29 cellular contexts compared by ENCODE assay signal in genomic region chr7:112430649-112431048, GRCh38.
"Had no signal": no experiment of that assay in that cellular context is flagged by ENCODE, and none has a peak within 500 bp of the region (broad histone marks: within the 10 kb centered on the region; RNA-seq: fewer than 3 reads in every experiment).

No MANE protein-coding gene starts in this region.

- H3K27ac Mint-ChIP-seq: naive thymus-derived CD4-positive, alpha-beta T cell; natural killer cell; nephron; neural progenitor cell; progenitor cell of endocrine pancreas; stimulated activated effector memory CD8-positive, alpha-beta T cell treated with anti-CD3 and anti-CD28 coated beads, Interleukin-12 subunit alpha, Interleukin-12 subunit beta, amount 100 ng/mL, for 72 hours; stimulated activated naive B cell treated with anti-CD40 and anti-IgM and Interleukin-4, amounts not matched to agents 10 μg/mL and 1 μg/mL and 100 μg/mL, for 72 hours; stimulated activated naive CD8-positive, alpha-beta T cell treated with anti-CD3 and anti-CD28 coated beads, Interleukin-15, Interleukin-2, amounts not matched to agents 100 ng/mL and 50 ng/mL, for 24 hours; type B pancreatic cell had no signal

- H3K27ac ChIP-seq: neural progenitor cell, ovary, parathyroid adenoma, psoas muscle, right lobe of liver, sigmoid colon, stomach, thoracic aorta, thyroid gland, tibial nerve, upper lobe of right lung, uterus had no signal

- H3K4me3 Mint-ChIP-seq: naive thymus-derived CD4-positive, alpha-beta T cell; natural killer cell; nephron; neural progenitor cell; stimulated activated effector memory CD8-positive, alpha-beta T cell treated with anti-CD3 and anti-CD28 coated beads, Interleukin-12 subunit alpha, Interleukin-12 subunit beta, amount 100 ng/mL, for 72 hours; stimulated activated naive B cell treated with anti-CD40 and anti-IgM and Interleukin-4, amounts not matched to agents 10 μg/mL and 1 μg/mL and 100 μg/mL, for 72 hours; stimulated activated naive CD8-positive, alpha-beta T cell treated with anti-CD3 and anti-CD28 coated beads, Interleukin-15, Interleukin-2, amounts not matched to agents 100 ng/mL and 50 ng/mL, for 24 hours; type B pancreatic cell had no signal

- H3K9ac ChIP-seq: neural progenitor cell, parathyroid adenoma had no signal

- H3K27me3 Mint-ChIP-seq: progenitor cell of endocrine pancreas; stimulated activated naive B cell treated with anti-CD40 and anti-IgM and Interleukin-4, amounts not matched to agents 10 μg/mL and 1 μg/mL and 100 μg/mL, for 72 hours; stimulated activated naive CD8-positive, alpha-beta T cell treated with anti-CD3 and anti-CD28 coated beads, Interleukin-15, Interleukin-2, amounts not matched to agents 100 ng/mL and 50 ng/mL, for 24 hours had no signal

- H2AFZ ChIP-seq: neural progenitor cell, parathyroid adenoma had no signal

- H3K36me3 Mint-ChIP-seq: natural killer cell; neural progenitor cell; stimulated activated effector memory CD8-positive, alpha-beta T cell treated with anti-CD3 and anti-CD28 coated beads, Interleukin-12 subunit alpha, Interleukin-12 subunit beta, amount 100 ng/mL, for 72 hours; type B pancreatic cell had no signal

- H3K4me3 ChIP-seq: neural progenitor cell, ovary, psoas muscle, right lobe of liver, sigmoid colon, stomach, thoracic aorta, thyroid gland, tibial nerve, upper lobe of right lung, uterus had no signal

- H3K4me1 ChIP-seq: neural progenitor cell, parathyroid adenoma, psoas muscle, right lobe of liver, stomach, thyroid gland, tibial nerve, upper lobe of right lung, uterus had no signal

- H3K4me2 ChIP-seq: neural progenitor cell had no signal

- H3K4me1 Mint-ChIP-seq: naive thymus-derived CD4-positive, alpha-beta T cell; natural killer cell; nephron; stimulated activated effector memory CD8-positive, alpha-beta T cell treated with anti-CD3 and anti-CD28 coated beads, Interleukin-12 subunit alpha, Interleukin-12 subunit beta, amount 100 ng/mL, for 72 hours had no signal

- H3K9me3 Mint-ChIP-seq: naive thymus-derived CD4-positive, alpha-beta T cell; natural killer cell; nephron; stimulated activated effector memory CD8-positive, alpha-beta T cell treated with anti-CD3 and anti-CD28 coated beads, Interleukin-12 subunit alpha, Interleukin-12 subunit beta, amount 100 ng/mL, for 72 hours; stimulated activated naive B cell treated with anti-CD40 and anti-IgM and Interleukin-4, amounts not matched to agents 10 μg/mL and 1 μg/mL and 100 μg/mL, for 72 hours; stimulated activated naive CD8-positive, alpha-beta T cell treated with anti-CD3 and anti-CD28 coated beads, Interleukin-15, Interleukin-2, amounts not matched to agents 100 ng/mL and 50 ng/mL, for 24 hours had no signal

- H3K36me3 ChIP-seq: neural progenitor cell, ovary, right lobe of liver, sigmoid colon, stomach, thoracic aorta, thyroid gland, upper lobe of right lung, uterus had no signal

- ATAC-seq: naive thymus-derived CD4-positive, alpha-beta T cell; natural killer cell; psoas muscle; right cardiac atrium; right lobe of liver; stimulated activated effector memory CD8-positive, alpha-beta T cell treated with anti-CD3 and anti-CD28 coated beads, Interleukin-12 subunit alpha, Interleukin-12 subunit beta, amount 100 ng/mL, for 72 hours; stimulated activated naive B cell treated with anti-CD40 and anti-IgM and Interleukin-4, amounts not matched to agents 10 μg/mL and 1 μg/mL and 100 μg/mL, for 72 hours; upper lobe of right lung had no signal

- H3K9me3 ChIP-seq: ovary, psoas muscle, right lobe of liver, sigmoid colon, stomach, thoracic aorta, thyroid gland, tibial nerve, upper lobe of right lung, uterus had no signal

- FAIRE-seq: small intestine had no signal

- H3K79me2 ChIP-seq: parathyroid adenoma had no signal

- H3K27me3 ChIP-seq: neural progenitor cell, ovary, right lobe of liver, sigmoid colon, stomach, thyroid gland, tibial nerve, upper lobe of right lung, uterus had no signal

- DNase-seq: naive thymus-derived CD4-positive, alpha-beta T cell; natural killer cell; occipital lobe; ovary; posterior cingulate gyrus; psoas muscle; right cardiac atrium; right lobe of liver; sigmoid colon; small intestine; stimulated activated CD4-positive, alpha-beta T cell treated with anti-CD3 and anti-CD28 coated beads, Interleukin-15, amount 100 ng/mL, for 24 hours; stimulated activated CD4-positive, alpha-beta T cell treated with anti-CD3 and anti-CD28 coated beads, Interleukin-2, amount 100 ng/mL, for 24 hours; stimulated activated CD4-positive, alpha-beta T cell treated with anti-CD3 and anti-CD28 coated beads, Interleukin-2, amount 100 ng/mL, for 48 hours; stimulated activated CD4-positive, alpha-beta T cell treated with anti-CD3 and anti-CD28 coated beads, Interleukin-4, amount 100 ng/mL, for 24 hours; stimulated activated naive B cell treated with anti-CD40 and anti-IgM and Interleukin-4, amounts not matched to agents 10 μg/mL and 1 μg/mL and 100 μg/mL, for 72 hours; stimulated activated naive CD4-positive, alpha-beta T cell treated with Interleukin-2 at 50 U/mL for 16 hours; stomach; thyroid gland; upper lobe of right lung; uterus had no signal
